ENCODE assay signal across 8 cellular contexts in genomic region chr6:133951881-133952814, GRCh38. TPM values are rescaled to one million over a fixed set of nuclear protein-coding genes. Genes with fewer than 3 reads are reported as not detected.
DNase-seq lines count a peak whose midpoint lies in the region; ATAC-seq and TF ChIP-seq lines count a peak whose summit lies in the region.

No MANE protein-coding gene starts in this region.

- peak; percentile 50 to 68 (median 54) for DNase-seq in CD4-positive, CD25-positive, alpha-beta regulatory T cell
- DNase-seq in NOMO-1 (lab: John Stamatoyannopoulos, UW; ENCODE audit: unreplicated experiment in 2 of 2) (peak; percentile 29 to 32), activated T-cell treated with anti-CD3 and anti-CD28 coated beads for 24 hours (ENCODE audit: low read depth) (peak; percentile 38), epithelial cell of esophagus (ENCODE audit: low read depth) (peak; percentile 68)
- peak; percentile 31 to 76 for DNase-seq in stimulated activated effector memory CD8-positive, alpha-beta T cell treated with anti-CD3 and anti-CD28 coated beads, Interleukin-12 subunit alpha, Interleukin-12 subunit beta, amount 100 ng/mL, for 72 hours (ENCODE audit: low spot score in 2 of 2)

- peaks cover 32% of the 10 kb centered on the region for H3K4me1 ChIP-seq in CD4-positive, CD25-positive, alpha-beta regulatory T cell (ENCODE audit: control insufficient read depth, insufficient read depth, low read length, poor library complexity, severe bottlenecking)
- peaks cover 27% of the 10 kb centered on the region for H3K4me1 ChIP-seq in mononuclear cell (ENCODE audit: insufficient read depth, low read length)

- peaks cover 11% of the 10 kb centered on the region for H3K27me3 Mint-ChIP-seq in CD4-positive, CD25-positive, alpha-beta regulatory T cell

- ATAC-seq in CD4-positive, CD25-positive, alpha-beta regulatory T cell (ENCODE audit: low read depth in 2 of 2) = peak; percentile 29
- peak; percentile 55 for ATAC-seq in HG03378 (IDR thresholded peaks at IDR 0.05; ENCODE audit: unreplicated experiment)
- ATAC-seq in stimulated activated effector memory CD8-positive, alpha-beta T cell treated with anti-CD3 and anti-CD28 coated beads, Interleukin-12 subunit alpha, Interleukin-12 subunit beta, amount 100 ng/mL, for 72 hours = peak; percentile 57

- peak; percentile 21 for TF ChIP-seq CTCF in epithelial cell of esophagus (IDR thresholded peaks at IDR 0.05; ENCODE audit: insufficient read depth, low read depth, low read length, missing control alignments)

- H3K36me3 ChIP-seq in CD4-positive, CD25-positive, alpha-beta regulatory T cell (ENCODE audit: control insufficient read depth, insufficient read depth, low read length) = no peaks in the 10 kb centered on the region

- H3K4me3 Mint-ChIP-seq in CD4-positive, CD25-positive, alpha-beta regulatory T cell = peak overlapping the region; percentile 96 to 100 (median 98)
- peak overlapping the region; percentile 95 for H3K4me3 Mint-ChIP-seq in stimulated activated effector memory CD8-positive, alpha-beta T cell treated with anti-CD3 and anti-CD28 coated beads, Interleukin-12 subunit alpha, Interleukin-12 subunit beta, amount 100 ng/mL, for 72 hours

- H3K27ac Mint-ChIP-seq in CD4-positive, CD25-positive, alpha-beta regulatory T cell = peak overlapping the region; percentile 86 to 98 (median 96)
- peak overlapping the region; percentile 95 for H3K27ac Mint-ChIP-seq in stimulated activated effector memory CD8-positive, alpha-beta T cell treated with anti-CD3 and anti-CD28 coated beads, Interleukin-12 subunit alpha, Interleukin-12 subunit beta, amount 100 ng/mL, for 72 hours

- H3K27ac ChIP-seq in CD4-positive, CD25-positive, alpha-beta regulatory T cell (ENCODE audit: insufficient read depth, low read length, poor library complexity, severe bottlenecking) = peak overlapping the region; percentile 72

- H3K4me3 ChIP-seq in CD4-positive, CD25-positive, alpha-beta regulatory T cell (ENCODE audit: low read depth, low read length) = peak overlapping the region; percentile 91
- H3K4me3 ChIP-seq in epithelial cell of esophagus (ENCODE audit: low read length) = peak overlapping the region; percentile 93
- peak overlapping the region; percentile 84 for H3K4me3 ChIP-seq in mononuclear cell (ENCODE audit: low read length)

- H3K9me3 ChIP-seq in CD4-positive, CD25-positive, alpha-beta regulatory T cell (ENCODE audit: control insufficient read depth in 2 of 2, low read length in 2 of 2) = no peaks in the 10 kb centered on the region
- no peaks in the 10 kb centered on the region for H3K9me3 ChIP-seq in mononuclear cell (ENCODE audit: low read depth, low read length)

- no peaks in the 10 kb centered on the region for H3K27me3 ChIP-seq in CD4-positive, CD25-positive, alpha-beta regulatory T cell (ENCODE audit: control insufficient read depth, insufficient read depth, low read length)
- no peaks in the 10 kb centered on the region for H3K27me3 ChIP-seq in mononuclear cell (ENCODE audit: insufficient read depth, low read length)

- TF ChIP-seq POLR2A in GM19193 (IDR thresholded peaks at IDR 0.05; ENCODE audit: extremely low read depth, insufficient read depth, insufficient read length) = peak; percentile 73

- H3K4me1 Mint-ChIP-seq in CD4-positive, CD25-positive, alpha-beta regulatory T cell = peaks cover 29 to 50% (median 36%) of the 10 kb centered on the region in 4 donors
- peaks cover 36% of the 10 kb centered on the region for H3K4me1 Mint-ChIP-seq in stimulated activated effector memory CD8-positive, alpha-beta T cell treated with anti-CD3 and anti-CD28 coated beads, Interleukin-12 subunit alpha, Interleukin-12 subunit beta, amount 100 ng/mL, for 72 hours

- peaks cover 0 to 3% (median 0%) of the 10 kb centered on the region in 7 donors for H3K9me3 Mint-ChIP-seq in CD4-positive, CD25-positive, alpha-beta regulatory T cell
- H3K9me3 Mint-ChIP-seq in stimulated activated effector memory CD8-positive, alpha-beta T cell treated with anti-CD3 and anti-CD28 coated beads, Interleukin-12 subunit alpha, Interleukin-12 subunit beta, amount 100 ng/mL, for 72 hours = no peaks in the 10 kb centered on the region

- no peaks in the 10 kb centered on the region for H3K36me3 Mint-ChIP-seq in CD4-positive, CD25-positive, alpha-beta regulatory T cell
- peaks cover 6% of the 10 kb centered on the region for H3K36me3 Mint-ChIP-seq in stimulated activated effector memory CD8-positive, alpha-beta T cell treated with anti-CD3 and anti-CD28 coated beads, Interleukin-12 subunit alpha, Interleukin-12 subunit beta, amount 100 ng/mL, for 72 hours

RNA-seq across cellular contexts. Expression of gene TBPL1, which starts 0.9 kb away (rescaled TPM):
- total RNA-seq in CD4-positive, CD25-positive, alpha-beta regulatory T cell = 32.2 TPM
- 10 to 100 TPM; 55.1 to 73.6 (median 59.1) TPM for polyA plus RNA-seq in CD4-positive, CD25-positive, alpha-beta regulatory T cell
- 39.9 TPM for total RNA-seq in mononuclear cell

Comparison
In these comparisons a context has a peak if more than half of its experiments do, and no peak if none do; other contexts are left out.
1. Peak in every context shown above with its lines: DNase-seq, ATAC-seq, H3K4me3 ChIP-seq and H3K27ac ChIP-seq.